22 cellular contexts compared by ENCODE assay signal in genomic region chr2:159788218-159788617, GRCh38. TPM values are rescaled to one million over a fixed set of nuclear protein-coding genes. Genes with fewer than 3 reads are reported as not detected.
DNase-seq lines count a peak whose midpoint lies in the region; ATAC-seq, FAIRE-seq and TF ChIP-seq lines count a peak whose summit lies in the region.
"Had no signal": no experiment of that assay in that cellular context is flagged by ENCODE, and none has a peak within 500 bp of the region (broad histone marks: within the 10 kb centered on the region; RNA-seq: fewer than 3 reads in every experiment).

No MANE protein-coding gene starts in this region.

- intact Hi-C loops in mucosa of descending colon (cut with DNase I, micrococcal nuclease) = no loop called here

- H3K9me3 ChIP-seq in astrocyte (ENCODE audit: insufficient read depth, low read depth, low read length) = no peaks in the 10 kb centered on the region
- H3K9me3 ChIP-seq in mucosa of descending colon = no peaks in the 10 kb centered on the region
- H3K9me3 ChIP-seq: HAP-1, Peyer's patch, sigmoid colon had no signal

- TF ChIP-seq EP300 in Ishikawa (IDR thresholded peaks at IDR 0.05; ENCODE audit: borderline replicate concordance) = no peak

- no peaks in the 10 kb centered on the region for H3K27me3 Mint-ChIP-seq in astrocyte (ENCODE audit: low read depth, unreplicated experiment)
- H3K27me3 Mint-ChIP-seq: activated B cell treated with CpG ODN at 0.5 μM for 24 hours; activated CD4-positive, alpha-beta memory T cell treated with anti-CD3 and anti-CD28 coated beads for 36 hours had no signal

- no peaks in the 10 kb centered on the region for H3K79me2 ChIP-seq in astrocyte (ENCODE audit: insufficient read depth, low read length)

- no peaks in the 10 kb centered on the region for H3K36me3 Mint-ChIP-seq in astrocyte (ENCODE audit: low read depth, unreplicated experiment)
- H3K36me3 Mint-ChIP-seq: activated CD4-positive, alpha-beta memory T cell treated with anti-CD3 and anti-CD28 coated beads for 36 hours had no signal

- no peaks in the 10 kb centered on the region for H3K9me3 Mint-ChIP-seq in astrocyte (ENCODE audit: unreplicated experiment)
- H3K9me3 Mint-ChIP-seq: activated B cell treated with CpG ODN at 0.5 μM for 24 hours; activated CD4-positive, alpha-beta memory T cell treated with anti-CD3 and anti-CD28 coated beads for 36 hours; nephron progenitor cell had no signal

- no peak for TF ChIP-seq CTCF in astrocyte (IDR thresholded peaks at IDR 0.05; ENCODE audit: insufficient read depth, low read depth, low read length)
- no peak for TF ChIP-seq CTCF in mucosa of descending colon (IDR thresholded peaks at IDR 0.05)

- H4K20me1 ChIP-seq in astrocyte (ENCODE audit: insufficient read depth, low read length) = peaks cover 7% of the 10 kb centered on the region

- no peak overlapping the region for H3K27ac Mint-ChIP-seq in astrocyte (ENCODE audit: unreplicated experiment)
- H3K27ac Mint-ChIP-seq: activated B cell treated with CpG ODN at 0.5 μM for 24 hours; activated CD4-positive, alpha-beta memory T cell treated with anti-CD3 and anti-CD28 coated beads for 36 hours; nephron progenitor cell had no signal

- H3K4me1 ChIP-seq in astrocyte (ENCODE audit: insufficient read depth, low read length) = no peaks in the 10 kb centered on the region
- peaks cover 8% of the 10 kb centered on the region for H3K4me1 ChIP-seq in mucosa of descending colon (ENCODE audit: low read depth)
- H3K4me1 ChIP-seq: sigmoid colon had no signal

- no peak overlapping the region for H3K4me3 Mint-ChIP-seq in astrocyte (ENCODE audit: unreplicated experiment)
- H3K4me3 Mint-ChIP-seq: activated B cell treated with CpG ODN at 0.5 μM for 24 hours; activated CD4-positive, alpha-beta memory T cell treated with anti-CD3 and anti-CD28 coated beads for 36 hours; nephron progenitor cell had no signal

- peak; percentile 96 for ATAC-seq in mucosa of descending colon
- ATAC-seq in GM18861 (IDR thresholded peaks at IDR 0.05; ENCODE audit: unreplicated experiment) = no peak
- no peak for ATAC-seq in GM18502 (IDR thresholded peaks at IDR 0.05; ENCODE audit: poor library complexity, unreplicated experiment)
- ATAC-seq: left cardiac atrium had no signal

- no peaks in the 10 kb centered on the region for H3K4me1 Mint-ChIP-seq in astrocyte (ENCODE audit: low read depth, unreplicated experiment)
- H3K4me1 Mint-ChIP-seq: activated B cell treated with CpG ODN at 0.5 μM for 24 hours, nephron progenitor cell had no signal

- no peak overlapping the region for H3K9ac ChIP-seq in astrocyte (ENCODE audit: low read length)

- no peak overlapping the region for H3K27ac ChIP-seq in astrocyte (ENCODE audit: low read depth, low read length)
- H3K27ac ChIP-seq: Peyer's patch, sigmoid colon had no signal

- FAIRE-seq in astrocyte (lab: Jason Lieb, UNC) = peak; percentile 39

- no peak overlapping the region for H3K4me2 ChIP-seq in astrocyte (ENCODE audit: low read length)

- H3K4me3 ChIP-seq in astrocyte (ENCODE audit: insufficient read depth, low read depth, low read length) = no peak overlapping the region
- no peak overlapping the region for H3K4me3 ChIP-seq in mucosa of descending colon
- H3K4me3 ChIP-seq: HAP-1, Peyer's patch, sigmoid colon had no signal

- TF ChIP-seq RAD21 in Ishikawa (IDR thresholded peaks at IDR 0.05; ENCODE audit: low read depth) = no peak

- H3K36me3 ChIP-seq in astrocyte (ENCODE audit: insufficient read depth, low read length) (no peaks in the 10 kb centered on the region), mucosa of descending colon (ENCODE audit: low read depth) (no peaks in the 10 kb centered on the region)
- H3K36me3 ChIP-seq: HAP-1, Peyer's patch, sigmoid colon had no signal

- no peak overlapping the region for H2AFZ ChIP-seq in astrocyte (ENCODE audit: low read depth, low read length)

- H3K27me3 ChIP-seq in astrocyte (ENCODE audit: insufficient read depth, low read length) = no peaks in the 10 kb centered on the region
- H3K27me3 ChIP-seq: Peyer's patch, sigmoid colon had no signal

- DNase-seq in DMS153 (lab: John Stamatoyannopoulos, UW) = peak; percentile 73
- no peak for DNase-seq in astrocyte (ENCODE audit: low read depth)
- peak in 2 of 3 donors; percentile 47 to 88 for DNase-seq in mucosa of descending colon
- DNase-seq in activated T-cell treated with anti-CD3 and anti-CD28 coated beads, Interleukin-2, amount 50 U/mL, for 1 hour = no peak
- DNase-seq: activated B cell treated with CpG ODN at 0.5 μM for 24 hours; activated CD4-positive, alpha-beta memory T cell treated with anti-CD3 and anti-CD28 coated beads for 36 hours; activated gamma-delta T cell treated with Interleukin-2 at 50 U/mL for 16 hours; caudate nucleus; DND-41; erythroblast; left cardiac atrium; midbrain; NCI-H1105; NCI-H82; nephron progenitor cell; Peyer's patch; posterior cingulate gyrus; sigmoid colon had no signal

TF ChIP-seq in Ishikawa, 13 proteins besides CTCF, POLR2A, EP300 and RAD21:
- TF ChIP-seq NFIC (IDR thresholded peaks at IDR 0.05) (no peak), FOXM1 (IDR thresholded peaks at IDR 0.05; ENCODE audit: borderline replicate concordance, low read depth) (no peak), TAF1 (IDR thresholded peaks at IDR 0.05; ENCODE audit: low read depth) (no peak), CREB1 (IDR thresholded peaks at IDR 0.05; ENCODE audit: low read depth) (no peak), TEAD4 (IDR thresholded peaks at IDR 0.05) (no peak), CEBPB (IDR thresholded peaks at IDR 0.05) (no peak), TCF12 (IDR thresholded peaks at IDR 0.05; ENCODE audit: low read depth) (no peak), EGR1 (IDR thresholded peaks at IDR 0.05) (no peak), ZBTB7A (IDR thresholded peaks at IDR 0.05; ENCODE audit: low read depth) (no peak), YY1 (IDR thresholded peaks at IDR 0.05; ENCODE audit: low read depth) (no peak), USF1 (IDR thresholded peaks at IDR 0.05) (peak; percentile 63; the same call in 1 of the 2 replicates)
- TF ChIP-seq, protein P1, sequence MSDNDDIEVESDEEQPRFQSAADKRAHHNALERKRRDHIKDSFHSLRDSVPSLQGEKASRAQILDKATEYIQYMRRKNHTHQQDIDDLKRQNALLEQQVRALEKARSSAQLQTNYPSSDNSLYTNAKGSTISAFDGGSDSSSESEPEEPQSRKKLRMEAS (IDR thresholded peaks at IDR 0.05) = peak; percentile 89
- TF ChIP-seq, protein P2, sequence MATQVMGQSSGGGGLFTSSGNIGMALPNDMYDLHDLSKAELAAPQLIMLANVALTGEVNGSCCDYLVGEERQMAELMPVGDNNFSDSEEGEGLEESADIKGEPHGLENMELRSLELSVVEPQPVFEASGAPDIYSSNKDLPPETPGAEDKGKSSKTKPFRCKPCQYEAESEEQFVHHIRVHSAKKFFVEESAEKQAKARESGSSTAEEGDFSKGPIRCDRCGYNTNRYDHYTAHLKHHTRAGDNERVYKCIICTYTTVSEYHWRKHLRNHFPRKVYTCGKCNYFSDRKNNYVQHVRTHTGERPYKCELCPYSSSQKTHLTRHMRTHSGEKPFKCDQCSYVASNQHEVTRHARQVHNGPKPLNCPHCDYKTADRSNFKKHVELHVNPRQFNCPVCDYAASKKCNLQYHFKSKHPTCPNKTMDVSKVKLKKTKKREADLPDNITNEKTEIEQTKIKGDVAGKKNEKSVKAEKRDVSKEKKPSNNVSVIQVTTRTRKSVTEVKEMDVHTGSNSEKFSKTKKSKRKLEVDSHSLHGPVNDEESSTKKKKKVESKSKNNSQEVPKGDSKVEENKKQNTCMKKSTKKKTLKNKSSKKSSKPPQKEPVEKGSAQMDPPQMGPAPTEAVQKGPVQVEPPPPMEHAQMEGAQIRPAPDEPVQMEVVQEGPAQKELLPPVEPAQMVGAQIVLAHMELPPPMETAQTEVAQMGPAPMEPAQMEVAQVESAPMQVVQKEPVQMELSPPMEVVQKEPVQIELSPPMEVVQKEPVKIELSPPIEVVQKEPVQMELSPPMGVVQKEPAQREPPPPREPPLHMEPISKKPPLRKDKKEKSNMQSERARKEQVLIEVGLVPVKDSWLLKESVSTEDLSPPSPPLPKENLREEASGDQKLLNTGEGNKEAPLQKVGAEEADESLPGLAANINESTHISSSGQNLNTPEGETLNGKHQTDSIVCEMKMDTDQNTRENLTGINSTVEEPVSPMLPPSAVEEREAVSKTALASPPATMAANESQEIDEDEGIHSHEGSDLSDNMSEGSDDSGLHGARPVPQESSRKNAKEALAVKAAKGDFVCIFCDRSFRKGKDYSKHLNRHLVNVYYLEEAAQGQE (IDR thresholded peaks at IDR 0.05; ENCODE audit: low read depth) = no peak
TF ChIP-seq in Ishikawa: peak in this region for 2.

RNA-seq across cellular contexts. Expression of gene CD302, which starts 9.8 kb away (rescaled TPM):
- total RNA-seq in astrocyte (0.34 and 0.41 TPM in 2 replicates), mucosa of descending colon (10 to 100 TPM in 2 of 3 donors, 1 to 10 TPM in 1; 9.4 to 27.1 (median 16.0) TPM)

Comparison
In these comparisons a context has a peak if more than half of its experiments do, and no peak if none do; other contexts are left out.
1. DNase-seq: peak in DMS153 (single experiment) and mucosa of descending colon (2 of 3); none in astrocyte (single experiment) and activated T-cell treated with anti-CD3 and anti-CD28 coated beads, Interleukin-2, amount 50 U/mL, for 1 hour (single experiment).